ENCODE assay signal across 9 cellular contexts in the genomic region with DNA sequence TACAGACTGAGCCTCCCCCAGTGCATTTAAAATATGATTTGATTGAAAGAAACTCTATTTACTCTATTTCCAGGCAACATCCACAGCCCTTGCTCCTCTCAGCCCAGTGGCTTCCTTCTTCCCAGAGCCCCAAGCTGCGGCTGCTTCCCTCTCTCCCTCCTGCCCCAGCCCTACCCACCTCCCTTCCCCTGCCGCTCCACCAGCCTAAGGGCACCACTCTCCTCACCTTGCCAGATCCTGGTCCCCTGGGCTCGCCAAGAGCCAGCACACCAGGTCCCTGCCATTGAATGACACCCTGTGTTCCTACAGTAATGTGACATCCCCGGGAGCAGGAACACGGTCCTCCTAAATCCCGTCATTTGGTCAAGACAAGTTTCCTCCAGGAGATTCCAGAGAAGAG.
"Had no signal": no experiment of that assay in that cellular context is flagged by ENCODE, and none has a peak within 500 bp of the region (broad histone marks: within the 10 kb centered on the region; RNA-seq: fewer than 3 reads in every experiment).

No MANE protein-coding gene starts in this region.

- H3K4me1 ChIP-seq: HAP-1 had no signal

- H3K36me3 ChIP-seq: HAP-1 had no signal

- H3K9me3 ChIP-seq: HAP-1 had no signal

- H3K4me3 Mint-ChIP-seq: GM23338, HFFc6, IgD-negative memory B cell had no signal

- H3K4me2 ChIP-seq: GM23338 had no signal

- H3K9me3 Mint-ChIP-seq: GM23338, HFFc6 had no signal

- H3K4me3 ChIP-seq: GM23338, HAP-1 had no signal

- FAIRE-seq: H1, H54, HepG2 had no signal

- ATAC-seq: HCT116, HepG2 had no signal

- H3K27ac Mint-ChIP-seq: GM23338, HFFc6, IgD-negative memory B cell had no signal

- H3K27ac ChIP-seq: HL-60 had no signal

- DNase-seq: HFFc6 had no signal

- H2AFZ ChIP-seq: GM23338 had no signal

- H3K36me3 Mint-ChIP-seq: IgD-negative memory B cell had no signal
